6 cellular contexts compared by ENCODE assay signal in the genomic region with DNA sequence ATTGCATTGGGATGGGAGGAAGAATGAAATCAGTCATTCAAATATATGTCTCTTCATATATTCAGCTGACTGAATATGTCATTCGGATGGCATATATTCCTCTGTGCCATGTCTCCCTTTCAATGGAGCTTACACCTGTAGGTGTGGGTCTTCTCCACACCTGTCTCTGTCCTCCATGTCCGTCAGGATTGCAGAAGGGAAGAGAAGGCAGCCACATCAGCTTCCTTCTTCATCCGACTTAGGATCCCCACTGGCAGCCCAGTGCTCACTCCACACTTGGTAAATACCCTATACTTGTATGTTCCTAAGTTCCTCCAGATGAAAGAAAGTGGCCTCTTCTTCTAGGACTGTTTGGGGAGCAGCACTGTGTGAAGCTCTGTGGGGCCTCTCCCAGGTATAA.
"Had no signal": no experiment of that assay in that cellular context is flagged by ENCODE, and none has a peak within 500 bp of the region (broad histone marks: within the 10 kb centered on the region; RNA-seq: fewer than 3 reads in every experiment).

No MANE protein-coding gene starts in this region.

- DNase-seq: IMR-90, KBM-7 had no signal

- ATAC-seq: HepG2, K562 had no signal

- H3K27ac Mint-ChIP-seq: IgD-negative memory B cell had no signal

- H3K4me3 Mint-ChIP-seq: IgD-negative memory B cell had no signal

- H3K27ac ChIP-seq: HL-60 had no signal

- H3K4me1 Mint-ChIP-seq: IgD-negative memory B cell had no signal

- H3K4me3 ChIP-seq: K562 had no signal
